ENCODE assay signal across 8 cellular contexts in genomic region chr9:123267481-123268239, GRCh38. TPM values are rescaled to one million over a fixed set of nuclear protein-coding genes. Genes with fewer than 3 reads are reported as not detected.
DNase-seq lines count a peak whose midpoint lies in the region; ATAC-seq and TF ChIP-seq lines count a peak whose summit lies in the region.

No MANE protein-coding gene starts in this region.

- CTCF ChIA-PET in activated CD8-positive, alpha-beta T cell treated with anti-CD3 and anti-CD28 coated beads for 36 hours (lab: Charles Lee), result interaction anchor here (1.0 kb wide), 1 partner anchor 21 kb away, joined by 3 read pairs; no protein-coding TSS in a partner anchor

- H3K36me3 Mint-ChIP-seq in activated CD8-positive, alpha-beta T cell treated with anti-CD3 and anti-CD28 coated beads for 36 hours (ENCODE audit: low read depth), result no peaks in the 10 kb centered on the region

- H2AFZ ChIP-seq in parathyroid adenoma, result peak overlapping the region; percentile 60

- no peaks in the 10 kb centered on the region for H3K27me3 ChIP-seq in parathyroid adenoma (ENCODE audit: control insufficient read depth, insufficient read depth, low read length)

- no peaks in the 10 kb centered on the region for H3K9me3 ChIP-seq in parathyroid adenoma (ENCODE audit: control insufficient read depth, low read length)

- H3K4me2 ChIP-seq in parathyroid adenoma (ENCODE audit: low read length), result peak overlapping the region; percentile 81

- H3K27ac Mint-ChIP-seq in activated CD8-positive, alpha-beta T cell treated with anti-CD3 and anti-CD28 coated beads for 36 hours, result peak overlapping the region; percentile 13

- intact Hi-C loops in activated CD8-positive, alpha-beta T cell treated with anti-CD3 and anti-CD28 coated beads for 36 hours (cut with micrococcal nuclease), result no loop called here

- H3K4me1 ChIP-seq in parathyroid adenoma, result peaks cover 2% of the 10 kb centered on the region

- DNase-seq in GM12864 (ENCODE audit: low read depth) (no peak), fibroblast of mammary gland (ENCODE audit: low read depth) (no peak), foreskin melanocyte (no peak), NCI-H524 treated with DMSO at 0.1 percent for 48 hours (lab: John Stamatoyannopoulos, UW) (no peak), SKM-1 (lab: John Stamatoyannopoulos, UW; ENCODE audit: unreplicated experiment) (no peak)
- no peak for DNase-seq in activated CD8-positive, alpha-beta T cell treated with anti-CD3 and anti-CD28 coated beads for 36 hours

- ATAC-seq in HG03025 (IDR thresholded peaks at IDR 0.05; ENCODE audit: low FRiP score, unreplicated experiment), result peak; percentile 3
- no peak for ATAC-seq in activated CD8-positive, alpha-beta T cell treated with anti-CD3 and anti-CD28 coated beads for 36 hours

- no peaks in the 10 kb centered on the region for H3K79me2 ChIP-seq in parathyroid adenoma

- TF ChIP-seq CTCF in GM12864 (IDR thresholded peaks at IDR 0.05; ENCODE audit: low read depth, low read length, missing control alignments), result no peak
- TF ChIP-seq CTCF in activated CD8-positive, alpha-beta T cell treated with anti-CD3 and anti-CD28 coated beads for 36 hours (IDR thresholded peaks at IDR 0.05), result no peak
- TF ChIP-seq CTCF in fibroblast of mammary gland (conservative IDR thresholded peaks at IDR 0.05; ENCODE audit: control insufficient read depth, insufficient read depth, low read depth, low read length), result no peak
- no peak for TF ChIP-seq CTCF in parathyroid adenoma (IDR thresholded peaks at IDR 0.05)

- H3K9me3 Mint-ChIP-seq in activated CD8-positive, alpha-beta T cell treated with anti-CD3 and anti-CD28 coated beads for 36 hours, result no peaks in the 10 kb centered on the region

- peak overlapping the region; percentile 49 for H3K27ac ChIP-seq in parathyroid adenoma

- POLR2A ChIA-PET in activated CD8-positive, alpha-beta T cell treated with anti-CD3 and anti-CD28 coated beads for 36 hours (lab: Charles Lee), result interaction anchor here (0.6 to 0.9 kb wide), 2 partner anchors 15 to 45 kb away, joined by 3 read pairs; no protein-coding TSS in a partner anchor

- peak overlapping the region; percentile 68 for H3K4me3 Mint-ChIP-seq in activated CD8-positive, alpha-beta T cell treated with anti-CD3 and anti-CD28 coated beads for 36 hours

- no peaks in the 10 kb centered on the region for H3K36me3 ChIP-seq in parathyroid adenoma (ENCODE audit: control insufficient read depth, insufficient read depth, low read length)

- H3K4me3 ChIP-seq in GM12864 (ENCODE audit: low read depth, low read length) (peak overlapping the region; percentile 82), fibroblast of mammary gland (ENCODE audit: control insufficient read depth, low read depth, low read length) (peak overlapping the region; percentile 53), parathyroid adenoma (ENCODE audit: low read depth, low read length) (peak overlapping the region; percentile 77)

- peak overlapping the region; percentile 72 for H3K9ac ChIP-seq in parathyroid adenoma

- no peaks in the 10 kb centered on the region for H3K27me3 Mint-ChIP-seq in activated CD8-positive, alpha-beta T cell treated with anti-CD3 and anti-CD28 coated beads for 36 hours

- peaks cover 40% of the 10 kb centered on the region for H3K4me1 Mint-ChIP-seq in activated CD8-positive, alpha-beta T cell treated with anti-CD3 and anti-CD28 coated beads for 36 hours (ENCODE audit: low read depth)

RNA-seq across cellular contexts. Expression of gene STRBP, which starts 0.7 kb away (rescaled TPM):
- total RNA-seq in activated CD8-positive, alpha-beta T cell treated with anti-CD3 and anti-CD28 coated beads for 36 hours, result 10 to 100 TPM; 40.7 to 43.2 TPM
